15 cellular contexts compared by ENCODE assay signal in genomic region chrX:17247144-17247543, GRCh38.
DNase-seq lines count a peak whose midpoint lies in the region; ATAC-seq, FAIRE-seq and TF ChIP-seq lines count a peak whose summit lies in the region.
"Had no signal": no experiment of that assay in that cellular context is flagged by ENCODE, and none has a peak within 500 bp of the region (broad histone marks: within the 10 kb centered on the region; RNA-seq: fewer than 3 reads in every experiment).

No MANE protein-coding gene starts in this region.

- no peak overlapping the region for H2BK15ac ChIP-seq in H1 (ENCODE audit: low read length)

- H3K4me1 ChIP-seq in SK-N-SH (ENCODE audit: control insufficient read depth in 1 of 2, insufficient read depth in 2 of 2, low read depth in 1 of 2, low read length in 1 of 2) (no peaks in the 10 kb centered on the region), H1 (replicated peaks in 1 of 4; ENCODE audit: control insufficient read depth in 3 of 4, insufficient read depth in 4 of 4, low read length in 3 of 4) (no peaks in the 10 kb centered on the region)

- H3K79me2 ChIP-seq in SK-N-SH (ENCODE audit: insufficient read depth) = no peaks in the 10 kb centered on the region
- H3K79me2 ChIP-seq in H1 (ENCODE audit: control insufficient read depth in 1 of 2, insufficient read depth in 2 of 2, low read length in 2 of 2) = no peaks in the 10 kb centered on the region

- no peaks in the 10 kb centered on the region for H3F3A ChIP-seq in SK-N-SH (replicated peaks; ENCODE audit: insufficient read depth)

- H2AK5ac ChIP-seq in H1 (ENCODE audit: low read depth, low read length) = no peak overlapping the region

- no peak overlapping the region for H4K91ac ChIP-seq in H1 (replicated peaks; ENCODE audit: insufficient read length, low read length)

- H4K8ac ChIP-seq in H1 (ENCODE audit: extremely low read depth, insufficient read depth, low read length) = no peak overlapping the region

- no peak overlapping the region for H2BK12ac ChIP-seq in H1 (ENCODE audit: low read depth, low read length)

- H2AFZ ChIP-seq in SK-N-SH (ENCODE audit: low read depth) = no peak overlapping the region
- H2AFZ ChIP-seq in H1 (ENCODE audit: low read length) = no peak overlapping the region

- TF ChIP-seq POLR2A in H1 (IDR thresholded peaks at IDR 0.05; ENCODE audit: control extremely low read depth in 1 of 2, low read depth in 2 of 2, low read length in 2 of 2) = no peak

- no peaks in the 10 kb centered on the region for H4K20me1 ChIP-seq in SK-N-SH (ENCODE audit: insufficient read depth)
- H4K20me1 ChIP-seq in H1 (replicated peaks in 1 of 2; ENCODE audit: control insufficient read depth in 1 of 2, insufficient read depth in 2 of 2, low read length in 2 of 2) = no peaks in the 10 kb centered on the region

- H3K23ac ChIP-seq in H1 (ENCODE audit: insufficient read length) = no peak overlapping the region

- no peak overlapping the region for H4K5ac ChIP-seq in H1 (ENCODE audit: insufficient read length, low read depth, low read length)

- no peak overlapping the region for H3K4ac ChIP-seq in H1 (replicated peaks; ENCODE audit: insufficient read length, low read depth, low read length)

- no peak overlapping the region for H3K56ac ChIP-seq in H1 (replicated peaks; ENCODE audit: insufficient read length, low read depth, low read length)

- DNase-seq in DMS53 (lab: John Stamatoyannopoulos, UW) = peak; percentile 7
- no peak for DNase-seq in DMS53 treated with DMSO at 0.1 percent for 48 hours (lab: John Stamatoyannopoulos, UW; ENCODE audit: unreplicated experiment)
- DNase-seq in HT-29 (ENCODE audit: low spot score) = peak; percentile 9
- DNase-seq in SK-N-SH = no peak
- no peak for DNase-seq in H1 (ENCODE audit: low read depth in 1 of 2, low spot score in 2 of 2)
- no peak for DNase-seq in globus pallidus (ENCODE audit: low spot score)
- no peak for DNase-seq in amygdala (lab: John Stamatoyannopoulos, UW)
- DNase-seq: COR-L47, H9, NCI-H1092, NCI-H2107, T-helper 17 cell had no signal

- H3K9ac ChIP-seq in SK-N-SH (no peak overlapping the region), H1 (replicated peaks in 1 of 4; ENCODE audit: extremely low read depth in 1 of 4, low read depth in 3 of 4, low read length in 3 of 4) (no peak overlapping the region)

- no peak overlapping the region for H3K14ac ChIP-seq in H1 (ENCODE audit: insufficient read length)

- no peak overlapping the region for H2BK20ac ChIP-seq in H1 (ENCODE audit: low read length)

- no peaks in the 10 kb centered on the region for H3K23me2 ChIP-seq in H1 (ENCODE audit: low read depth, low read length)

- H3K9me3 ChIP-seq in SK-N-SH (no peaks in the 10 kb centered on the region), H1 (ENCODE audit: insufficient read depth in 2 of 2, low read depth in 1 of 2, low read length in 1 of 2) (peaks cover 0 to 9% of the 10 kb centered on the region in 2 experiments; a peak in 1 of 4 replicates)

- no peak overlapping the region for H2BK120ac ChIP-seq in H1 (replicated peaks; ENCODE audit: low read depth, low read length)

- TF ChIP-seq RAD21 in SK-N-SH (IDR thresholded peaks at IDR 0.05; ENCODE audit: low read length) = no peak
- TF ChIP-seq RAD21 in H1 (IDR thresholded peaks at IDR 0.05 in 1 of 2, conservative IDR thresholded peaks at IDR 0.05 in 1 of 2; ENCODE audit: low read depth in 2 of 2, low read length in 2 of 2) = no peak

- POLR2A ChIA-PET in SK-N-SH (lab: Yijun Ruan, JAX) (no interaction called here), H1 (lab: Charles Lee; ENCODE audit: partially characterized antibody) (no interaction called here)

- no peak for TF ChIP-seq CTCF in SK-N-SH (IDR thresholded peaks at IDR 0.05)
- no peak for TF ChIP-seq CTCF in H1 (IDR thresholded peaks at IDR 0.05; ENCODE audit: control extremely low read depth in 1 of 3, insufficient read depth in 1 of 3, low read depth in 1 of 3, low read length in 3 of 3)

- no peaks in the 10 kb centered on the region for H3K79me1 ChIP-seq in H1 (ENCODE audit: low read depth, low read length)

- CTCF ChIA-PET in SK-N-SH (lab: Yijun Ruan, JAX) (no interaction called here), H1 (lab: Charles Lee; ENCODE audit: partially characterized antibody) (no interaction called here)

- no peak for TF ChIP-seq EP300 in SK-N-SH (IDR thresholded peaks at IDR 0.05; ENCODE audit: borderline replicate concordance in 1 of 2, low read depth in 1 of 2, low read length in 1 of 2)
- no peak for TF ChIP-seq EP300 in H1 (IDR thresholded peaks at IDR 0.05; ENCODE audit: borderline replicate concordance in 1 of 2, low read depth in 2 of 2, low read length in 2 of 2)

- no peaks in the 10 kb centered on the region for H3K9me2 ChIP-seq in SK-N-SH

- H3K27ac ChIP-seq in SK-N-SH (ENCODE audit: low read depth in 2 of 2, low read length in 1 of 2) (no peak overlapping the region), H1 (ENCODE audit: low read depth, low read length) (no peak overlapping the region)

- H2BK5ac ChIP-seq in H1 (ENCODE audit: low read depth, low read length) = no peak overlapping the region

- ATAC-seq in GM21390 (IDR thresholded peaks at IDR 0.05; ENCODE audit: unreplicated experiment) = no peak
- ATAC-seq: Right ventricle myocardium inferior, T-helper 17 cell had no signal

- H3K4me3 ChIP-seq in SK-N-SH (ENCODE audit: low read depth in 2 of 2, low read length in 1 of 2) (no peak overlapping the region), H1 (ENCODE audit: extremely low read depth in 1 of 4, insufficient read depth in 2 of 4, low read depth in 3 of 4, low read length in 4 of 4) (no peak overlapping the region)

- no peak overlapping the region for H3K4me2 ChIP-seq in SK-N-SH
- H3K4me2 ChIP-seq in H1 (ENCODE audit: insufficient read depth in 1 of 2, low read depth in 2 of 2, low read length in 2 of 2) = no peak overlapping the region

- H3K18ac ChIP-seq in H1 (ENCODE audit: extremely low read depth, low read length) = no peak overlapping the region

- FAIRE-seq in H1 (lab: Jason Lieb, UNC) = no peak
- FAIRE-seq: A204.1 had no signal

- H3K27me3 ChIP-seq in SK-N-SH (ENCODE audit: insufficient read depth) (no peaks in the 10 kb centered on the region), H1 (replicated peaks in 1 of 4; ENCODE audit: control insufficient read depth in 3 of 4, extremely low read depth in 1 of 4, insufficient read depth in 3 of 4, low read length in 3 of 4) (no peaks in the 10 kb centered on the region)

- H3K36me3 ChIP-seq in SK-N-SH (replicated peaks in 1 of 2; ENCODE audit: control insufficient read depth in 1 of 2, insufficient read depth in 2 of 2, low read length in 1 of 2) = no peaks in the 10 kb centered on the region
- no peaks in the 10 kb centered on the region for H3K36me3 ChIP-seq in H1 (ENCODE audit: control insufficient read depth in 2 of 4, insufficient read depth in 4 of 4, low read length in 3 of 4)

- 58% methylated on average over 1 of the region's 1 CpG for WGBS in SK-N-SH (ENCODE audit: low lambda C conversion rate)
- 100% methylated on average over 1 of the region's 1 CpG; no CpG with 5 or more reads in 1 of the 2 experiments for WGBS in H1 (ENCODE audit: extremely low coverage in 1 of 2, insufficient coverage in 1 of 2, insufficient read length in 1 of 2, insufficient replicate concordance in 2 of 2, low coverage in 1 of 2, low lambda C conversion rate in 2 of 2, missing lambda C conversion rate in 1 of 2), 2 experiments

TF ChIP-seq in SK-N-SH, 30 proteins besides CTCF, POLR2A, EP300 and RAD21:
- TF ChIP-seq PBX3 (IDR thresholded peaks at IDR 0.05) (no peak), USF1 (IDR thresholded peaks at IDR 0.05; ENCODE audit: borderline replicate concordance, low read depth) (peak; percentile 84)

TF ChIP-seq in H1, 55 proteins besides CTCF, POLR2A, EP300 and RAD21:
- peak; percentile 42 for TF ChIP-seq USF2 (IDR thresholded peaks at IDR 0.05; ENCODE audit: low read length)
- TF ChIP-seq BACH1 (IDR thresholded peaks at IDR 0.05; ENCODE audit: low read length) = no peak
- TF ChIP-seq SIX5 (IDR thresholded peaks at IDR 0.05; ENCODE audit: low read depth, low read length) = peak; percentile 32; the same call in 1 of the 2 replicates

Comparison
In these comparisons a context has a peak if more than half of its experiments do, and no peak if none do; other contexts are left out.
1. DNase-seq: peak in DMS53 (single experiment) and HT-29 (single experiment); none in DMS53 treated with DMSO at 0.1 percent for 48 hours (single experiment), SK-N-SH (single experiment), H1 (0 of 2), globus pallidus (single experiment) and amygdala (0 of 56).